ENCODE assay signal across 17 cellular contexts in genomic region chr11:69265911-69266510, GRCh38. TPM values are rescaled to one million over a fixed set of nuclear protein-coding genes. Genes with fewer than 3 reads are reported as not detected.
A peak's percentile ranks its signal among the peaks of the same experiment; 100 is the strongest.
DNase-seq lines count a peak whose midpoint lies in the region; ATAC-seq lines count a peak whose summit lies in the region.
"Had no signal": no experiment of that assay in that cellular context is flagged by ENCODE, and none has a peak within 500 bp of the region (broad histone marks: within the 10 kb centered on the region; RNA-seq: fewer than 3 reads in every experiment).

No MANE protein-coding gene starts in this region.

- no CpG with 5 or more reads among the region's 11 CpGs for WGBS in neuronal stem cell (ENCODE audit: extremely low coverage in 2 of 2, insufficient read length in 2 of 2, insufficient replicate concordance in 1 of 2), 2 donors

- H3K9me3 Mint-ChIP-seq in stimulated activated naive CD8-positive, alpha-beta T cell treated with anti-CD3 and anti-CD28 coated beads, Interleukin-15, amount 100 ng/mL, for 72 hours, result peaks cover 11 to 12% of the 10 kb centered on the region in 2 donors

- H3K23ac ChIP-seq in neuronal stem cell (ENCODE audit: low read depth, low read length, poor library complexity), result peak overlapping the region; percentile 47

- H2BK12ac ChIP-seq in neuronal stem cell (ENCODE audit: low read length), result no peak overlapping the region

- H2BK15ac ChIP-seq in neuronal stem cell (ENCODE audit: low read length), result no peak overlapping the region

- no peak overlapping the region for H3K27ac ChIP-seq in neuronal stem cell (replicated peaks; ENCODE audit: low read length)
- H3K27ac ChIP-seq: BLaER1 had no signal

- H3K18ac ChIP-seq in neuronal stem cell (ENCODE audit: low read length), result no peak overlapping the region

- no peaks in the 10 kb centered on the region for H3K79me1 ChIP-seq in neuronal stem cell (ENCODE audit: low read depth, low read length)

- no peak overlapping the region for H3K9ac ChIP-seq in neuronal stem cell (ENCODE audit: low read depth, low read length, poor library complexity)
- H3K9ac ChIP-seq: BLaER1 had no signal

- H3K27me3 ChIP-seq in neuronal stem cell (ENCODE audit: control insufficient read depth in 3 of 3, insufficient read depth in 3 of 3, low read depth in 1 of 3, low read length in 3 of 3), result no peaks in the 10 kb centered on the region
- H3K27me3 ChIP-seq: BLaER1 had no signal

- H2BK5ac ChIP-seq in neuronal stem cell (ENCODE audit: low read length), result no peak overlapping the region

- H2BK120ac ChIP-seq in neuronal stem cell (ENCODE audit: low read depth, low read length), result no peak overlapping the region

- no peaks in the 10 kb centered on the region for H3K4me1 Mint-ChIP-seq in stimulated activated naive CD8-positive, alpha-beta T cell treated with anti-CD3 and anti-CD28 coated beads, Interleukin-15, amount 100 ng/mL, for 72 hours
- H3K4me1 Mint-ChIP-seq: CD14-positive monocyte; CD4-positive, alpha-beta memory T cell; GM23338 had no signal

- peaks cover 6% of the 10 kb centered on the region for H3K27me3 Mint-ChIP-seq in stimulated activated naive CD8-positive, alpha-beta T cell treated with anti-CD3 and anti-CD28 coated beads, Interleukin-15, amount 100 ng/mL, for 72 hours

- H4K91ac ChIP-seq in neuronal stem cell (ENCODE audit: low read depth, low read length, poor library complexity), result no peak overlapping the region

- no peak overlapping the region for H2AK5ac ChIP-seq in neuronal stem cell (ENCODE audit: low read depth, low read length)

- H3K4me3 Mint-ChIP-seq in stimulated activated naive CD8-positive, alpha-beta T cell treated with anti-CD3 and anti-CD28 coated beads, Interleukin-15, amount 100 ng/mL, for 72 hours, result no peak overlapping the region
- H3K4me3 Mint-ChIP-seq: CD14-positive monocyte; CD4-positive, alpha-beta memory T cell; GM23338 had no signal

- H3K14ac ChIP-seq in neuronal stem cell (ENCODE audit: low read length), result no peak overlapping the region

- H3K27ac Mint-ChIP-seq in stimulated activated naive CD8-positive, alpha-beta T cell treated with anti-CD3 and anti-CD28 coated beads, Interleukin-15, amount 100 ng/mL, for 72 hours, result no peak overlapping the region
- H3K27ac Mint-ChIP-seq: CD14-positive monocyte, GM23338 had no signal

- intact Hi-C loops in left ventricle myocardium superior (cut with micrococcal nuclease) (no loop called here), left cardiac atrium (cut with DNase I) (no loop called here)

- peaks cover 0 to 2% of the 10 kb centered on the region in 2 donors for H3K4me1 ChIP-seq in neuronal stem cell (ENCODE audit: control insufficient read depth in 2 of 2, insufficient read depth in 1 of 2, low read depth in 1 of 2, low read length in 2 of 2)

- no peak overlapping the region for H3K4me2 ChIP-seq in neuronal stem cell (ENCODE audit: insufficient read depth, low read length, poor library complexity, severe bottlenecking)
- H3K4me2 ChIP-seq: BLaER1, GM23338 had no signal

- DNase-seq in NCI-H1105 treated with DMSO at 0.1 percent for 48 hours (lab: John Stamatoyannopoulos, UW), result peak; percentile 2
- DNase-seq in NCI-H1105 (lab: John Stamatoyannopoulos, UW), result no peak
- DNase-seq in left ventricle myocardium superior, result peak; percentile 14
- no peak for DNase-seq in left cardiac atrium
- DNase-seq in neuronal stem cell (ENCODE audit: low spot score), result no peak
- no peak for DNase-seq in stimulated activated naive CD8-positive, alpha-beta T cell treated with anti-CD3 and anti-CD28 coated beads, Interleukin-15, amount 100 ng/mL, for 72 hours
- DNase-seq in COR-L47 (lab: John Stamatoyannopoulos, UW), result no peak
- DNase-seq: 8988T; Calu3; CD4-positive, alpha-beta memory T cell; DMS79; GDM1; HCEC 1CT had no signal

- H2AFZ ChIP-seq in neuronal stem cell (ENCODE audit: low read length), result no peak overlapping the region
- H2AFZ ChIP-seq: GM23338 had no signal

- peaks cover 0 to 2% of the 10 kb centered on the region in 2 donors for H3K9me3 ChIP-seq in neuronal stem cell (replicated peaks in 1 of 2; ENCODE audit: control insufficient read depth in 2 of 2, insufficient read depth in 1 of 2, low read depth in 1 of 2, low read length in 2 of 2)
- H3K9me3 ChIP-seq: BLaER1 had no signal

- H4K8ac ChIP-seq in neuronal stem cell (ENCODE audit: low read depth, low read length), result no peak overlapping the region

- no peak overlapping the region for H3K4me3 ChIP-seq in neuronal stem cell (ENCODE audit: low read length in 2 of 2)
- H3K4me3 ChIP-seq: BLaER1, GM23338 had no signal

- ATAC-seq in left ventricle myocardium superior, result no peak
- ATAC-seq in left cardiac atrium, result no peak
- no peak for ATAC-seq in HG03342 (IDR thresholded peaks at IDR 0.05; ENCODE audit: unreplicated experiment)
- ATAC-seq in stimulated activated naive CD8-positive, alpha-beta T cell treated with anti-CD3 and anti-CD28 coated beads, Interleukin-15, amount 100 ng/mL, for 72 hours, result no peak
- ATAC-seq: GM23338 had no signal

- H3K36me3 ChIP-seq in neuronal stem cell (replicated peaks in 1 of 2; ENCODE audit: control insufficient read depth in 2 of 2, insufficient read depth in 2 of 2, low read length in 2 of 2), result no peaks in the 10 kb centered on the region
- H3K36me3 ChIP-seq: BLaER1 had no signal

- H3K4ac ChIP-seq in neuronal stem cell (ENCODE audit: low read length), result no peak overlapping the region

RNA-seq across cellular contexts. Expression of gene MYEOV, which starts 27.9 kb away (rescaled TPM):
- not detected for total RNA-seq in left ventricle myocardium superior
- 1 to 10 TPM in 1 of 2 donors, under 1 TPM in 1; 0.16 to 2.9 TPM for total RNA-seq in left cardiac atrium
- polyA plus RNA-seq in neuronal stem cell (2013, experiment 1 of 2), result 0.08 TPM
- 0.26 TPM for polyA plus RNA-seq in neuronal stem cell (2013, experiment 2 of 2)
- total RNA-seq: CD4-positive, alpha-beta memory T cell had no signal
- polyA plus RNA-seq: CD14-positive monocyte; CD4-positive, alpha-beta memory T cell; GM23338 had no signal

Comparison
In these comparisons a context has a peak if more than half of its experiments do, and no peak if none do; other contexts are left out.
1. DNase-seq: peak in NCI-H1105 treated with DMSO at 0.1 percent for 48 hours (single experiment) and left ventricle myocardium superior (single experiment); none in NCI-H1105 (single experiment), left cardiac atrium (single experiment), neuronal stem cell (single experiment), stimulated activated naive CD8-positive, alpha-beta T cell treated with anti-CD3 and anti-CD28 coated beads, Interleukin-15, amount 100 ng/mL, for 72 hours (0 of 2) and COR-L47 (single experiment).